In the genomic region with DNA sequence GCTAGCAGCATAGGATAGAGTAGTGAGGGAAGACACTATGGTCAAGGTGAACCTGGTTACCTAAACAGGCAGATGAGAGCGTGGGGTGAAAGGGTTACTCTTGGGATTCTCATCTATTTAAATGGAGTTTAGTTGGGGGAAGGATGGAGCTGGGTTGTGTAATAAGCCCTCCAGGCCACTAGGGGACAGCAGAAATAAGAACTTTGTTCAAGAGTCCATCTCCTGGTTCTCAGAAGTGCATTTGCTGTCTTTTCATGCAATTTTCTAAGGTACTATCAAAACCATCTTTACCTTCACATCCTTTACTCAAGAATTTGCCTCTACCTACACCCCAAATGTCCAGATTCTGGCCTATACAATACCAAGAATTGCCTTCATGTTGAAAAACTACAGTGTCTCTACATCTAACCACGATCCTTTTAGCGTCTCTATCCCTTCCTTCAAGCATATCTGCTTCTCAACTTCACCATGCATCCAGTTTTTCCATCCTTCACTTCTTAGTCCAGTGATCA, we compare ENCODE assay signal across 9 cellular contexts. TPM values are rescaled to one million over a fixed set of nuclear protein-coding genes. Genes with fewer than 3 reads are reported as not detected.
DNase-seq lines count a peak whose midpoint lies in the region; ATAC-seq and TF ChIP-seq lines count a peak whose summit lies in the region.
"Had no signal": no experiment of that assay in that cellular context is flagged by ENCODE, and none has a peak within 500 bp of the region (broad histone marks: within the 10 kb centered on the region; RNA-seq: fewer than 3 reads in every experiment).

No MANE protein-coding gene starts in this region.

- no peak for ATAC-seq in GM21825 (IDR thresholded peaks at IDR 0.05; ENCODE audit: unreplicated experiment)
- no peak for ATAC-seq in HG02973 (IDR thresholded peaks at IDR 0.05; ENCODE audit: unreplicated experiment)

- TF ChIP-seq CTCF in GM12875 (IDR thresholded peaks at IDR 0.05; ENCODE audit: borderline replicate concordance, insufficient read depth, low read depth, low read length): peak; percentile 78
- peak; percentile 31 for TF ChIP-seq CTCF in nephron progenitor cell (IDR thresholded peaks at IDR 0.05)

- peaks cover 45% of the 10 kb centered on the region for H3K4me1 Mint-ChIP-seq in activated naive CD8-positive, alpha-beta T cell treated with anti-CD3 and anti-CD28 coated beads for 36 hours
- H3K4me1 Mint-ChIP-seq in nephron progenitor cell: no peaks in the 10 kb centered on the region

- DNase-seq in NCI-H1694 (lab: John Stamatoyannopoulos, UW): peak; percentile 99
- DNase-seq in activated naive CD8-positive, alpha-beta T cell treated with anti-CD3 and anti-CD28 coated beads for 36 hours: no peak
- DNase-seq in nephron progenitor cell: no peak
- DNase-seq in NCI-H187 treated with DMSO at 0.1 percent for 48 hours (lab: John Stamatoyannopoulos, UW): no peak
- DNase-seq in ecto neural progenitor cell (ENCODE audit: low spot score): no peak

- no peak overlapping the region for H3K4me3 ChIP-seq in GM12875 (ENCODE audit: low read depth, low read length)
- H3K4me3 ChIP-seq: SK-N-MC had no signal

- no peaks in the 10 kb centered on the region for H3K27me3 Mint-ChIP-seq in activated naive CD8-positive, alpha-beta T cell treated with anti-CD3 and anti-CD28 coated beads for 36 hours
- peaks cover 3% of the 10 kb centered on the region for H3K27me3 Mint-ChIP-seq in nephron progenitor cell (ENCODE audit: low read depth, poor library complexity)

- H3K36me3 Mint-ChIP-seq in activated naive CD8-positive, alpha-beta T cell treated with anti-CD3 and anti-CD28 coated beads for 36 hours: peaks cover 69% of the 10 kb centered on the region
- no peaks in the 10 kb centered on the region for H3K36me3 Mint-ChIP-seq in nephron progenitor cell (ENCODE audit: low read depth)

- peak overlapping the region; percentile 36 for H3K27ac Mint-ChIP-seq in activated naive CD8-positive, alpha-beta T cell treated with anti-CD3 and anti-CD28 coated beads for 36 hours
- H3K27ac Mint-ChIP-seq in nephron progenitor cell: no peak overlapping the region

- peaks cover 1% of the 10 kb centered on the region for H3K9me3 Mint-ChIP-seq in activated naive CD8-positive, alpha-beta T cell treated with anti-CD3 and anti-CD28 coated beads for 36 hours
- H3K9me3 Mint-ChIP-seq in nephron progenitor cell: peaks cover 4% of the 10 kb centered on the region

- H3K4me3 Mint-ChIP-seq in activated naive CD8-positive, alpha-beta T cell treated with anti-CD3 and anti-CD28 coated beads for 36 hours: no peak overlapping the region
- H3K4me3 Mint-ChIP-seq in nephron progenitor cell: no peak overlapping the region

RNA-seq across cellular contexts. Expression of gene SLAMF1, which starts 28.0 kb away (rescaled TPM):
- total RNA-seq in activated naive CD8-positive, alpha-beta T cell treated with anti-CD3 and anti-CD28 coated beads for 36 hours: 10 to 100 TPM; 39.8 to 41.6 TPM

RNA-seq across cellular contexts. Expression of gene CD84, which starts 39.5 kb away (rescaled TPM):
- total RNA-seq in activated naive CD8-positive, alpha-beta T cell treated with anti-CD3 and anti-CD28 coated beads for 36 hours: 10 to 100 TPM; 13.5 to 13.7 TPM
